25 cellular contexts compared by ENCODE assay signal in genomic region chr12:75827061-75827460, GRCh38.
DNase-seq lines count a peak whose midpoint lies in the region; ATAC-seq, FAIRE-seq and TF ChIP-seq lines count a peak whose summit lies in the region.
"Had no signal": no experiment of that assay in that cellular context is flagged by ENCODE, and none has a peak within 500 bp of the region (broad histone marks: within the 10 kb centered on the region; RNA-seq: fewer than 3 reads in every experiment).

No MANE protein-coding gene starts in this region.

- H2AFZ ChIP-seq in PC-3 (ENCODE audit: low read length) (no peak overlapping the region), keratinocyte (ENCODE audit: control insufficient read depth, low read length) (peak overlapping the region; percentile 4)

- dilution Hi-C loops in keratinocyte (cut with MboI; ENCODE audit: extremely low pct_ligation_motif_present, low sequenced_read_pairs), result no loop called here

- peak overlapping the region; percentile 97 for H3K27ac ChIP-seq in PC-3 (ENCODE audit: low read length)
- peak overlapping the region; percentile 96 for H3K27ac ChIP-seq in keratinocyte (ENCODE audit: control insufficient read depth, insufficient read depth, low read length)
- H3K27ac ChIP-seq: 22Rv1; BLaER1 treated with 17β-estradiol and CSF1 and Interleukin-3, amounts not matched to agents 10 nM and 100 nM had no signal

- intact Hi-C loops in PC-3 (cut with micrococcal nuclease), result no loop called here
- intact Hi-C loops in MCF 10A (cut with micrococcal nuclease), result loop anchor here (5.0 kb wide), 1 partner anchor 35 kb away; no protein-coding TSS in a partner anchor

- no peaks in the 10 kb centered on the region for H3K36me3 Mint-ChIP-seq in MCF 10A (ENCODE audit: insufficient read depth, unreplicated experiment)
- H3K36me3 Mint-ChIP-seq: CD14-positive monocyte had no signal

- H3K36me3 ChIP-seq in PC-3 (ENCODE audit: low read depth, low read length) (no peaks in the 10 kb centered on the region), keratinocyte (ENCODE audit: control insufficient read depth in 2 of 2, extremely low read depth in 1 of 2, insufficient read depth in 2 of 2, low read length in 2 of 2) (peaks cover 0 to 3% of the 10 kb centered on the region in 2 experiments)
- H3K36me3 ChIP-seq: BE2C; BLaER1 treated with 17β-estradiol and CSF1 and Interleukin-3, amounts not matched to agents 10 nM and 100 nM; HAP-1 had no signal

- POLR2A ChIA-PET in PC-3 (lab: Charles Lee; ENCODE audit: unreplicated experiment) (no interaction called here), MCF 10A (lab: Yijun Ruan, JAX) (no interaction called here)

- DNase-seq in PC-3 (no peak), RKO (ENCODE audit: low spot score) (peak; percentile 92), keratinocyte (ENCODE audit: low read depth, low spot score) (no peak), DMS 273 (lab: John Stamatoyannopoulos, UW; ENCODE audit: unreplicated experiment) (no peak), MCF 10A (ENCODE audit: unreplicated experiment) (no peak), NCI-H2107 (lab: John Stamatoyannopoulos, UW) (no peak)
- DNase-seq: ACHN; AML-193; BE2C; Calu3; CD4-positive, alpha-beta T cell; COR-L47; DMS153; DND-41; GOT3 had no signal

- H3K4me1 ChIP-seq in PC-3 (ENCODE audit: insufficient read depth, low read length) (peaks cover 30% of the 10 kb centered on the region), keratinocyte (ENCODE audit: control insufficient read depth, extremely low read depth, insufficient read depth, low read length) (peaks cover 40% of the 10 kb centered on the region)
- H3K4me1 ChIP-seq: A549 had no signal

- peak; percentile 100 for FAIRE-seq in A204.1 (lab: Jason Lieb, UNC)
- no peak for FAIRE-seq in keratinocyte (lab: Jason Lieb, UNC)
- FAIRE-seq: G401.6, GM12892, H54 had no signal

- CTCF ChIA-PET in PC-3 (lab: Charles Lee) (no interaction called here), MCF 10A (lab: Yijun Ruan, JAX) (interaction anchor here (0.6 kb wide), 1 partner anchor 120 kb away, joined by 3 read pairs; no protein-coding TSS in a partner anchor)

- H3K27ac Mint-ChIP-seq in MCF 10A (ENCODE audit: low read depth, unreplicated experiment), result no peak overlapping the region
- H3K27ac Mint-ChIP-seq: CD14-positive monocyte; CD4-positive, alpha-beta T cell had no signal

- TF ChIP-seq CTCF in PC-3 (conservative IDR thresholded peaks at IDR 0.05; ENCODE audit: low read depth, low read length), result no peak
- TF ChIP-seq CTCF in keratinocyte (optimal IDR thresholded peaks at IDR 0.05 in 1 of 3, IDR thresholded peaks at IDR 0.05 in 1 of 3, conservative IDR thresholded peaks at IDR 0.05 in 1 of 3; ENCODE audit: extremely low read depth in 1 of 3, insufficient read depth in 2 of 3, low read length in 3 of 3), result no peak
- no peak for TF ChIP-seq CTCF in MCF 10A (IDR thresholded peaks at IDR 0.05; ENCODE audit: unreplicated experiment)

- H3K27me3 Mint-ChIP-seq in MCF 10A (ENCODE audit: insufficient read depth, unreplicated experiment), result no peaks in the 10 kb centered on the region

- no peaks in the 10 kb centered on the region for H3K9me1 ChIP-seq in keratinocyte (ENCODE audit: control insufficient read depth, extremely low read depth, insufficient read depth, low read length)

- H3F3A ChIP-seq in PC-3 (ENCODE audit: low read length, unreplicated experiment), result peaks cover 7% of the 10 kb centered on the region

- H3K79me2 ChIP-seq in PC-3 (ENCODE audit: low read length), result 0 out of 2 replicates have a peak, but pooled peaks cover 6% of the 10 kb centered on the region
- H3K79me2 ChIP-seq in keratinocyte (ENCODE audit: control insufficient read depth, insufficient read depth, low read length), result no peaks in the 10 kb centered on the region

- no peak for ATAC-seq in PC-3
- ATAC-seq in GM19035 (IDR thresholded peaks at IDR 0.05; ENCODE audit: unreplicated experiment), result no peak
- ATAC-seq: A549 had no signal

- no peaks in the 10 kb centered on the region for H3K27me3 ChIP-seq in PC-3 (ENCODE audit: low read length)
- no peaks in the 10 kb centered on the region for H3K27me3 ChIP-seq in keratinocyte (ENCODE audit: control insufficient read depth, extremely low read depth, insufficient read depth, low read length)
- H3K27me3 ChIP-seq: BE2C had no signal

- H3K9me2 ChIP-seq in PC-3 (replicated peaks; ENCODE audit: low read length), result no peaks in the 10 kb centered on the region

- H3K9me3 Mint-ChIP-seq in MCF 10A (ENCODE audit: unreplicated experiment), result peaks cover 4% of the 10 kb centered on the region
- H3K9me3 Mint-ChIP-seq: CD4-positive, alpha-beta T cell had no signal

- no peaks in the 10 kb centered on the region for H3K9me3 ChIP-seq in PC-3 (ENCODE audit: low read length)
- H3K9me3 ChIP-seq in keratinocyte (ENCODE audit: control insufficient read depth, low read depth, low read length), result no peaks in the 10 kb centered on the region
- H3K9me3 ChIP-seq: A549, HAP-1 had no signal

- no peaks in the 10 kb centered on the region for H3K4me1 Mint-ChIP-seq in MCF 10A (ENCODE audit: insufficient read depth, unreplicated experiment)
- H3K4me1 Mint-ChIP-seq: CD14-positive monocyte had no signal

- no peak overlapping the region for H3K4me3 ChIP-seq in PC-3 (ENCODE audit: low read length)
- H3K4me3 ChIP-seq in keratinocyte (ENCODE audit: control insufficient read depth in 2 of 3, extremely low read depth in 1 of 3, insufficient read depth in 2 of 3, low read depth in 1 of 3, low read length in 3 of 3), result no peak overlapping the region
- H3K4me3 ChIP-seq: A549; BLaER1 treated with 17β-estradiol and CSF1 and Interleukin-3, amounts not matched to agents 10 nM and 100 nM; HAP-1 had no signal

- no peak overlapping the region for H3K4me3 Mint-ChIP-seq in MCF 10A (ENCODE audit: unreplicated experiment)
- H3K4me3 Mint-ChIP-seq: CD14-positive monocyte; CD4-positive, alpha-beta T cell had no signal

- no TSS peak for BruUV-seq in PC-3 (replicated peaks; lab: Mats Ljungman, UMichigan)
- no TSS peak for BruUV-seq in MCF 10A (replicated peaks; lab: Mats Ljungman, UMichigan)

- H4K20me1 ChIP-seq in PC-3 (ENCODE audit: low read length), result no peaks in the 10 kb centered on the region
- no peaks in the 10 kb centered on the region for H4K20me1 ChIP-seq in keratinocyte (ENCODE audit: control insufficient read depth, extremely low read depth, insufficient read depth, low read length)
- H4K20me1 ChIP-seq: BLaER1 treated with 17β-estradiol and CSF1 and Interleukin-3, amounts not matched to agents 10 nM and 100 nM had no signal

- H3K9ac ChIP-seq in PC-3 (ENCODE audit: low read length) (no peak overlapping the region), keratinocyte (ENCODE audit: control insufficient read depth, extremely low read depth, insufficient read depth, low read length) (no peak overlapping the region)
- H3K9ac ChIP-seq: BLaER1 treated with 17β-estradiol and CSF1 and Interleukin-3, amounts not matched to agents 10 nM and 100 nM had no signal

- no peak overlapping the region for H3K4me2 ChIP-seq in PC-3 (ENCODE audit: low read length)
- H3K4me2 ChIP-seq in keratinocyte (ENCODE audit: control insufficient read depth, extremely low read depth, insufficient read depth, low read depth, low read length), result no peak overlapping the region
- H3K4me2 ChIP-seq: A549; BLaER1 treated with 17β-estradiol and CSF1 and Interleukin-3, amounts not matched to agents 10 nM and 100 nM had no signal
